In genomic region chr1:58816072-58816746, GRCh38 we compare ENCODE assay signal across 8 cellular contexts. TPM values are rescaled to one million over a fixed set of nuclear protein-coding genes. Genes with fewer than 3 reads are reported as not detected.
DNase-seq lines count a peak whose midpoint lies in the region; ATAC-seq, FAIRE-seq and TF ChIP-seq lines count a peak whose summit lies in the region.

No MANE protein-coding gene starts in this region.

- H3K4me2 ChIP-seq in astrocyte (ENCODE audit: low read length) (peak overlapping the region; percentile 89), hepatocyte (peak overlapping the region; percentile 83)

- intact Hi-C loops in aorta (cut with DNase I), result loop anchor here (1.0 to 10.0 kb wide), 5 partner anchors 33 to 89 kb away; no protein-coding TSS in a partner anchor

- FAIRE-seq in GM18507 (lab: Jason Lieb, UNC) (peak; percentile 93), astrocyte (lab: Jason Lieb, UNC) (no peak)

- peak; percentile 70 for DNase-seq in GM18507 (ENCODE audit: extremely low spot score, insufficient read length, low read depth)
- peak; percentile 86 for DNase-seq in NCI-H146 (lab: John Stamatoyannopoulos, UW)
- DNase-seq in T-helper 9 cell, result peak; percentile 72
- DNase-seq in astrocyte (ENCODE audit: low read depth), result peak; percentile 85
- peak; percentile 94 for DNase-seq in hepatocyte (ENCODE audit: low spot score)
- DNase-seq in retina, result peak; percentile 88
- DNase-seq in aorta, result peak; percentile 96 to 97

- no peaks in the 10 kb centered on the region for H3K27me3 ChIP-seq in astrocyte (ENCODE audit: insufficient read depth, low read length)
- no peaks in the 10 kb centered on the region for H3K27me3 ChIP-seq in hepatocyte
- no peaks in the 10 kb centered on the region for H3K27me3 ChIP-seq in aorta (ENCODE audit: control insufficient read depth in 1 of 2, insufficient read depth in 2 of 2, low read length in 1 of 2)

- peak overlapping the region; percentile 80 for H3K9ac ChIP-seq in astrocyte (ENCODE audit: low read length)

- no peaks in the 10 kb centered on the region for H3K27me3 Mint-ChIP-seq in astrocyte (ENCODE audit: low read depth, unreplicated experiment)

- TF ChIP-seq CTCF in astrocyte (IDR thresholded peaks at IDR 0.05; ENCODE audit: insufficient read depth, low read depth, low read length) (no peak), hepatocyte (IDR thresholded peaks at IDR 0.05; ENCODE audit: poor library complexity) (no peak)

- ATAC-seq in HG02852 (IDR thresholded peaks at IDR 0.05; ENCODE audit: unreplicated experiment) (peak; percentile 88), aorta (ENCODE audit: low FRiP score) (peak; percentile 94)

- peak overlapping the region; percentile 81 for H3K4me3 Mint-ChIP-seq in astrocyte (ENCODE audit: unreplicated experiment)

- H3K4me1 ChIP-seq in astrocyte (ENCODE audit: insufficient read depth, low read length) (peaks cover 63% of the 10 kb centered on the region), hepatocyte (ENCODE audit: insufficient read depth) (peaks cover 33% of the 10 kb centered on the region), aorta (ENCODE audit: control insufficient read depth in 1 of 2, insufficient read depth in 2 of 2, low read length in 2 of 2) (no peaks in the 10 kb centered on the region)

- H3K27ac ChIP-seq in astrocyte (ENCODE audit: low read depth, low read length), result peak overlapping the region; percentile 79
- peak overlapping the region; percentile 94 for H3K27ac ChIP-seq in hepatocyte
- peak overlapping the region; percentile 94 for H3K27ac ChIP-seq in aorta (ENCODE audit: low read depth in 1 of 2, low read length in 2 of 2)

- H3K9me2 ChIP-seq in hepatocyte (replicated peaks; ENCODE audit: insufficient read depth), result no peaks in the 10 kb centered on the region

- H3K36me3 ChIP-seq in astrocyte (ENCODE audit: insufficient read depth, low read length) (no peaks in the 10 kb centered on the region), hepatocyte (replicated peaks; ENCODE audit: insufficient read depth, low read depth) (no peaks in the 10 kb centered on the region), aorta (ENCODE audit: control insufficient read depth in 1 of 2, insufficient read depth in 2 of 2, low read length in 1 of 2) (no peaks in the 10 kb centered on the region)

- H2AFZ ChIP-seq in astrocyte (ENCODE audit: low read depth, low read length) (peak overlapping the region; percentile 65), hepatocyte (peak overlapping the region; percentile 35)

- no peaks in the 10 kb centered on the region for H3K79me2 ChIP-seq in astrocyte (ENCODE audit: insufficient read depth, low read length)
- no peaks in the 10 kb centered on the region for H3K79me2 ChIP-seq in hepatocyte

- no peaks in the 10 kb centered on the region for H3K9me3 Mint-ChIP-seq in astrocyte (ENCODE audit: unreplicated experiment)

- 4% methylated on average over 31 of the region's 49 CpGs for WGBS in hepatocyte (ENCODE audit: low lambda C conversion rate, missing lambda C conversion rate)
- 0 to 1% methylated on average over 32 to 49 of the region's 49 CpGs for WGBS in aorta, 2 donors

- H3K4me3 ChIP-seq in astrocyte (ENCODE audit: insufficient read depth, low read depth, low read length), result peak overlapping the region; percentile 49
- H3K4me3 ChIP-seq in hepatocyte, result peak overlapping the region; percentile 18
- peak overlapping the region; percentile 57 to 68 for H3K4me3 ChIP-seq in aorta (ENCODE audit: low read length in 2 of 2)

- no peaks in the 10 kb centered on the region for H3K36me3 Mint-ChIP-seq in astrocyte (ENCODE audit: low read depth, unreplicated experiment)

- H4K20me1 ChIP-seq in astrocyte (ENCODE audit: insufficient read depth, low read length) (no peaks in the 10 kb centered on the region), hepatocyte (ENCODE audit: insufficient read depth, poor library complexity, severe bottlenecking) (no peaks in the 10 kb centered on the region)

- H3K9me3 ChIP-seq in astrocyte (ENCODE audit: insufficient read depth, low read depth, low read length), result no peaks in the 10 kb centered on the region
- H3K9me3 ChIP-seq in hepatocyte (ENCODE audit: low read depth), result no peaks in the 10 kb centered on the region
- no peaks in the 10 kb centered on the region for H3K9me3 ChIP-seq in aorta (ENCODE audit: control insufficient read depth, low read length)

- H3K4me1 Mint-ChIP-seq in astrocyte (ENCODE audit: low read depth, unreplicated experiment), result peaks cover 35% of the 10 kb centered on the region

- H3K27ac Mint-ChIP-seq in astrocyte (ENCODE audit: unreplicated experiment), result peak overlapping the region; percentile 91

RNA-seq across cellular contexts. Expression of gene JUN, which starts 32.4 kb away (rescaled TPM):
- total RNA-seq in astrocyte (100 and 101 TPM in 2 replicates), hepatocyte (289 and 351 TPM in 2 replicates), aorta (100 to 1,000 TPM; 101 to 275 TPM)
- polyA plus RNA-seq in hepatocyte (170 and 189 TPM in 2 replicates), aorta (100 to 1,000 TPM in 1 of 2 donors, 10 to 100 TPM in 1; 31.3 to 114 TPM)

Comparison
In these comparisons a context has a peak if more than half of its experiments do, and no peak if none do; other contexts are left out.
1. Peak in every context shown above with its lines: DNase-seq, ATAC-seq, H3K4me3 ChIP-seq and H3K27ac ChIP-seq.